ENCODE assay signal across 8 cellular contexts in genomic region chr22:41446057-41446501, GRCh38. TPM values are rescaled to one million over a fixed set of nuclear protein-coding genes. Genes with fewer than 3 reads are reported as not detected.
A peak's percentile ranks its signal among the peaks of the same experiment; 100 is the strongest.
DNase-seq lines count a peak whose midpoint lies in the region; ATAC-seq, FAIRE-seq and TF ChIP-seq lines count a peak whose summit lies in the region.

No MANE protein-coding gene starts in this region.

- no peak for TF ChIP-seq POLR2A in GM12878 (IDR thresholded peaks at IDR 0.05; ENCODE audit: low read depth, low read length)

- SMC1A ChIA-PET in GM12878 (lab: Charles Lee; ENCODE audit: uncharacterized antibody, unreplicated experiment), result interaction anchor here (0.7 to 3.8 kb wide), 10 partner anchors 16 to 102 kb away, joined by 3 to 18 read pairs (median 4); partner anchors contain the start of genes ACO2 and PHF5A

- in situ Hi-C loops in GM12878 (cut with MboI), result no loop called here

- no peak for TF ChIP-seq RAD21 in GM12878 (IDR thresholded peaks at IDR 0.05; ENCODE audit: insufficient read depth, low read depth, low read length)

- H2AFZ ChIP-seq in GM12878 (ENCODE audit: control insufficient read depth, low read depth, low read length), result no peak overlapping the region

- POLR2A ChIA-PET in CD4-positive, alpha-beta memory T cell (lab: Charles Lee; ENCODE audit: partially characterized antibody), result interaction anchor here (0.6 to 10.7 kb wide), 30 partner anchors 10 to 633 kb away, joined by 3 to 261 read pairs (median 6); partner anchors contain the start of genes ACO2, DESI1, EP300 and PHF5A
- POLR2A ChIA-PET in GM12878 (lab: Charles Lee), result interaction anchor here (0.5 to 6.3 kb wide), 17 partner anchors 9 to 493 kb away, joined by 3 to 122 read pairs (median 7); partner anchors contain the start of genes ACO2, DESI1, PHF5A and PMM1

- no peak for TF ChIP-seq EP300 in GM12878 (IDR thresholded peaks at IDR 0.05; ENCODE audit: borderline replicate concordance in 1 of 2, control insufficient read depth in 1 of 2, low read depth in 2 of 2, low read length in 2 of 2)

- H3K27me3 Mint-ChIP-seq in CD4-positive, alpha-beta memory T cell, result peaks cover 0 to 2% of the 10 kb centered on the region in 2 donors

- peaks cover 0 to 6% (median 0%) of the 10 kb centered on the region in 8 donors for H3K9me3 Mint-ChIP-seq in CD4-positive, alpha-beta memory T cell

- peaks cover 16 to 59% (median 28%) of the 10 kb centered on the region in 4 donors for H3K4me1 Mint-ChIP-seq in CD4-positive, alpha-beta memory T cell

- RAD21 ChIA-PET in GM12878 (lab: Charles Lee; ENCODE audit: unreplicated experiment), result interaction anchor here (1.0 to 2.8 kb wide), 10 partner anchors 22 to 81 kb away, joined by 3 to 22 read pairs (median 9); partner anchors contain the start of genes ACO2, PHF5A and TEF

- peaks cover 61% of the 10 kb centered on the region for H3K79me2 ChIP-seq in GM12878 (ENCODE audit: control insufficient read depth, insufficient read depth, low read length)

- ATAC-seq in GM12878 (no peak), GM18909 (IDR thresholded peaks at IDR 0.05; ENCODE audit: poor library complexity, unreplicated experiment) (no peak)

- H3K27ac ChIP-seq in CD4-positive, alpha-beta memory T cell (ENCODE audit: low read depth, low read length), result peak overlapping the region; percentile 87
- H3K27ac ChIP-seq in GM12878 (ENCODE audit: control insufficient read depth, insufficient read depth) (peak overlapping the region; percentile 88), stomach smooth muscle (ENCODE audit: low read length) (peak overlapping the region; percentile 99)

- no TSS peak for BruUV-seq in GM12878 (replicated peaks; lab: Mats Ljungman, UMichigan)

- H3K4me2 ChIP-seq in GM12878 (ENCODE audit: control insufficient read depth, insufficient read depth), result peak overlapping the region; percentile 92

- intact Hi-C loops in CD4-positive, alpha-beta memory T cell (cut with micrococcal nuclease), result loop anchor here (2.0 to 10.0 kb wide), 3 partner anchors 139 to 494 kb away; partner anchors contain the start of genes DESI1, PMM1, RBX1 and XRCC6
- intact Hi-C loops in GM12878 (cut with micrococcal nuclease; ENCODE audit: unreplicated experiment), result loop anchor here (2.0 to 5.0 kb wide), 2 partner anchors 41 to 56 kb away; no protein-coding TSS in a partner anchor

- CTCF ChIA-PET in CD4-positive, alpha-beta memory T cell (lab: Charles Lee; ENCODE audit: partially characterized antibody), result interaction anchor here (1.1 to 2.0 kb wide), 3 partner anchors 23 to 221 kb away, joined by 4 to 9 read pairs (median 7); partner anchors contain the start of genes ACO2 and PHF5A
- CTCF ChIA-PET in GM12878 (lab: Yijun Ruan, JAX), result interaction anchor here (1.2 to 4.3 kb wide), 6 partner anchors 23 to 87 kb away, joined by 4 to 26 read pairs (median 6); partner anchors contain the start of genes ACO2 and PHF5A

- 4% methylated on average over 30 of the region's 34 CpGs for WGBS in GM12878 (ENCODE audit: insufficient coverage, insufficient replicate concordance, low lambda C conversion rate, missing lambda C conversion rate)

- DNase-seq in CD4-positive, alpha-beta memory T cell, result peak in 2 of 5 donors; percentile 1 to 9
- DNase-seq in M059J (ENCODE audit: low read depth) (peak; percentile 32), GM12878 (ENCODE audit: low read depth, low spot score) (no peak), left kidney (ENCODE audit: low read depth, low spot score) (peak; percentile 56), foreskin melanocyte (no peak), NCI-H446 (lab: John Stamatoyannopoulos, UW) (no peak)

- H3K36me3 Mint-ChIP-seq in CD4-positive, alpha-beta memory T cell, result peaks cover 0 to 44% of the 10 kb centered on the region in 2 donors

- peaks cover 18% of the 10 kb centered on the region for H3K4me1 ChIP-seq in CD4-positive, alpha-beta memory T cell (ENCODE audit: insufficient read depth, low read length)
- peaks cover 4% of the 10 kb centered on the region; the same call in 1 of the 2 replicates for H3K4me1 ChIP-seq in GM12878 (ENCODE audit: control insufficient read depth, insufficient read depth, low read length)
- peaks cover 36% of the 10 kb centered on the region for H3K4me1 ChIP-seq in stomach smooth muscle (ENCODE audit: control insufficient read depth, insufficient read depth, low read length)

- H3K4me3 Mint-ChIP-seq in CD4-positive, alpha-beta memory T cell, result peak overlapping the region; percentile 90 to 100 (median 96)

- H3K4me3 ChIP-seq in CD4-positive, alpha-beta memory T cell (ENCODE audit: low read length in 2 of 2), result peak overlapping the region; percentile 71 to 96
- H3K4me3 ChIP-seq in GM12878 (peak overlapping the region; percentile 86), stomach smooth muscle (ENCODE audit: low read length in 2 of 2) (peak overlapping the region; percentile 97 to 98)

- H3K36me3 ChIP-seq in CD4-positive, alpha-beta memory T cell (ENCODE audit: insufficient read depth, low read length), result no peaks in the 10 kb centered on the region
- H3K36me3 ChIP-seq in GM12878 (ENCODE audit: control insufficient read depth in 2 of 2, insufficient read depth in 2 of 2, low read length in 1 of 2), result peaks cover 0 to 9% of the 10 kb centered on the region in 2 experiments; a peak in 1 of 4 replicates
- H3K36me3 ChIP-seq in stomach smooth muscle (ENCODE audit: control insufficient read depth in 2 of 2, insufficient read depth in 2 of 2, low read length in 2 of 2), result peaks cover 0 to 7% of the 10 kb centered on the region in 2 donors

- 0 out of 2 replicates have a peak, but pooled peaks cover 4% of the 10 kb centered on the region for H4K20me1 ChIP-seq in GM12878 (ENCODE audit: control insufficient read depth, insufficient read depth)

- no peak for FAIRE-seq in GM12878 (lab: Jason Lieb, UNC)

- H3K27ac Mint-ChIP-seq in CD4-positive, alpha-beta memory T cell, result peak overlapping the region; percentile 94 to 99 (median 96)

- H3K27me3 ChIP-seq in CD4-positive, alpha-beta memory T cell (ENCODE audit: insufficient read depth, low read length), result no peaks in the 10 kb centered on the region
- H3K27me3 ChIP-seq in GM12878 (replicated peaks in 1 of 2; ENCODE audit: control insufficient read depth in 2 of 2, insufficient read depth in 2 of 2, low read length in 1 of 2) (no peaks in the 10 kb centered on the region), stomach smooth muscle (ENCODE audit: control insufficient read depth in 1 of 2, insufficient read depth in 2 of 2, low read length in 2 of 2) (no peaks in the 10 kb centered on the region)

- H3K9me3 ChIP-seq in CD4-positive, alpha-beta memory T cell (ENCODE audit: control insufficient read depth in 1 of 2, low read length in 2 of 2), result no peaks in the 10 kb centered on the region
- no peaks in the 10 kb centered on the region for H3K9me3 ChIP-seq in GM12878 (replicated peaks; ENCODE audit: control insufficient read depth, insufficient read depth, low read length)
- H3K9me3 ChIP-seq in stomach smooth muscle (ENCODE audit: control insufficient read depth in 2 of 2, low read length in 2 of 2), result no peaks in the 10 kb centered on the region

- H3K9ac ChIP-seq in GM12878 (ENCODE audit: control insufficient read depth, insufficient read depth, low read length) (peak overlapping the region; percentile 88), stomach smooth muscle (ENCODE audit: low read length in 2 of 2) (peak overlapping the region; percentile 82 to 96)

- TF ChIP-seq CTCF in GM12878 (IDR thresholded peaks at IDR 0.05 in 2 of 3, conservative IDR thresholded peaks at IDR 0.05 in 1 of 3; ENCODE audit: control insufficient read depth in 2 of 3, extremely low read depth in 1 of 3, insufficient read depth in 1 of 3, low read depth in 3 of 3, low read length in 3 of 3), result 0 out of 6 replicates have a peak, but pooled peaks of 1 of the 3 experiments have one; percentile 9

RNA-seq across cellular contexts. Expression of gene TOB2, which starts 0.5 kb away (rescaled TPM):
- total RNA-seq in CD4-positive, alpha-beta memory T cell, result 10 to 100 TPM; 37.5 to 38.7 TPM
- 10 to 100 TPM in 1 of 2 donors, 1 to 10 TPM in 1; 9.6 to 26.5 TPM for polyA plus RNA-seq in CD4-positive, alpha-beta memory T cell
- total RNA-seq in M059J (2014; rRNA removed; shearing (Covaris generic)), result 10.1 and 19.0 TPM in 2 replicates
- total RNA-seq in GM12878 (2013; cell fraction: nucleolus; rRNA removed), result 15.1 and 15.4 TPM in 2 replicates
- total RNA-seq in GM12878 (2014; rRNA removed) (15.9 and 18.2 TPM in 2 replicates), GM12878 (2014; rRNA removed; fragmentation: Illumina TruSeq; extraction: Trizol) (10.7 and 12.2 TPM in 2 replicates), GM12878 (2021) (30.6 and 32.0 TPM in 2 replicates)
- polyA plus RNA-seq in GM12878 (2011; ENCODE audit: low read depth), result 6.7 TPM
- polyA plus RNA-seq in GM12878 (2011; rRNA removed) (4.4 and 10.3 TPM in 2 replicates), GM12878 (2014; fragmentation: Illumina TruSeq; extraction: Trizol) (11.0 and 17.6 TPM in 2 replicates), GM12878 (2014; fragmentation: Nextera tagmentation; extraction: Ambion mirVana) (10 to 100 TPM in 1 of 2 experiments, 1 to 10 TPM in 1; 4.5 to 11.1 TPM), GM12878 (2014; rRNA removed) (12.7 and 16.9 TPM in 2 replicates), GM12878 (2016; fragmentation: Nextera tagmentation; extraction: Ambion mirVana) (10 to 100 TPM; 19.4 to 19.6 TPM)
- 11.9 and 14.1 TPM in 2 replicates for polyA plus RNA-seq in GM12878 (2011; cell fraction: cytosol; rRNA removed)
- 10.6 and 15.2 TPM in 2 replicates for polyA plus RNA-seq in GM12878 (2011; cell fraction: nucleus; rRNA removed)
- 13.7 and 17.0 TPM in 2 replicates for polyA plus RNA-seq in GM12878 (2012)
- 9.7 and 11.9 TPM in 2 replicates for polyA minus RNA-seq in GM12878 (2011; rRNA and poly(A)+ RNA removed)
- 8.4 and 10.3 TPM in 2 replicates for polyA minus RNA-seq in GM12878 (2011; cell fraction: cytosol; rRNA and poly(A)+ RNA removed)
- 3.5 and 5.8 TPM in 2 replicates for polyA minus RNA-seq in GM12878 (2011; cell fraction: nucleus; rRNA and poly(A)+ RNA removed)

RNA-seq across cellular contexts. Expression of gene PHF5A, which starts 22.4 kb away (rescaled TPM):
- total RNA-seq in CD4-positive, alpha-beta memory T cell, result 10 to 100 TPM; 37.7 to 39.2 TPM
- polyA plus RNA-seq in CD4-positive, alpha-beta memory T cell, result 10 to 100 TPM; 19.7 to 31.6 TPM
- 42.8 and 69.0 TPM in 2 replicates for total RNA-seq in M059J (2014; rRNA removed; shearing (Covaris generic))
- total RNA-seq in GM12878 (2013; cell fraction: nucleolus; rRNA removed), result 6.6 and 7.7 TPM in 2 replicates
- total RNA-seq in GM12878 (2014; rRNA removed) (81.4 and 99.9 TPM in 2 replicates), GM12878 (2014; rRNA removed; fragmentation: Illumina TruSeq; extraction: Trizol) (85.5 and 86.8 TPM in 2 replicates), GM12878 (2021) (64.2 and 64.8 TPM in 2 replicates)
- polyA plus RNA-seq in GM12878 (2011; ENCODE audit: low read depth), result 38.8 TPM
- polyA plus RNA-seq in GM12878 (2011; rRNA removed) (96.7 and 99.4 TPM in 2 replicates), GM12878 (2014; fragmentation: Illumina TruSeq; extraction: Trizol) (91.7 and 101 TPM in 2 replicates), GM12878 (2014; fragmentation: Nextera tagmentation; extraction: Ambion mirVana) (10 to 100 TPM; 40.5 to 77.0 TPM), GM12878 (2014; rRNA removed) (97.6 and 115 TPM in 2 replicates), GM12878 (2016; fragmentation: Nextera tagmentation; extraction: Ambion mirVana) (10 to 100 TPM; 51.5 to 52.4 TPM)
- polyA plus RNA-seq in GM12878 (2011; cell fraction: cytosol; rRNA removed), result 63.8 and 68.0 TPM in 2 replicates
- 36.7 and 44.3 TPM in 2 replicates for polyA plus RNA-seq in GM12878 (2011; cell fraction: nucleus; rRNA removed)
- 30.5 and 37.3 TPM in 2 replicates for polyA plus RNA-seq in GM12878 (2012)
- polyA minus RNA-seq in GM12878 (2011; rRNA and poly(A)+ RNA removed), result 34.6 and 35.7 TPM in 2 replicates
- 8.1 and 11.6 TPM in 2 replicates for polyA minus RNA-seq in GM12878 (2011; cell fraction: cytosol; rRNA and poly(A)+ RNA removed)
- polyA minus RNA-seq in GM12878 (2011; cell fraction: nucleus; rRNA and poly(A)+ RNA removed), result 5.0 and 11.9 TPM in 2 replicates

RNA-seq across cellular contexts. Expression of gene ACO2, which starts 22.8 kb away (rescaled TPM):
- 10 to 100 TPM; 64.8 to 65.0 TPM for total RNA-seq in CD4-positive, alpha-beta memory T cell
- 10 to 100 TPM; 79.6 to 81.2 TPM for polyA plus RNA-seq in CD4-positive, alpha-beta memory T cell
- 28.1 and 43.7 TPM in 2 replicates for total RNA-seq in M059J (2014; rRNA removed; shearing (Covaris generic))
- total RNA-seq in GM12878 (2013; cell fraction: nucleolus; rRNA removed), result 78.7 and 86.2 TPM in 2 replicates
- 115 and 132 TPM in 2 replicates for total RNA-seq in GM12878 (2014; rRNA removed)
- 63.2 and 69.0 TPM in 2 replicates for total RNA-seq in GM12878 (2014; rRNA removed; fragmentation: Illumina TruSeq; extraction: Trizol)
- total RNA-seq in GM12878 (2021), result 127 and 133 TPM in 2 replicates
- 48.7 TPM for polyA plus RNA-seq in GM12878 (2011; ENCODE audit: low read depth)
- polyA plus RNA-seq in GM12878 (2011; rRNA removed), result 16.1 and 22.4 TPM in 2 replicates
- polyA plus RNA-seq in GM12878 (2011; cell fraction: cytosol; rRNA removed), result 60.6 and 64.3 TPM in 2 replicates
- polyA plus RNA-seq in GM12878 (2011; cell fraction: nucleus; rRNA removed), result 355 and 367 TPM in 2 replicates
- polyA plus RNA-seq in GM12878 (2012), result 71.7 and 92.0 TPM in 2 replicates
- 41.6 and 102 TPM in 2 replicates for polyA plus RNA-seq in GM12878 (2014; fragmentation: Illumina TruSeq; extraction: Trizol)
- polyA plus RNA-seq in GM12878 (2014; fragmentation: Nextera tagmentation; extraction: Ambion mirVana), result 10 to 100 TPM; 21.4 to 22.3 TPM
- polyA plus RNA-seq in GM12878 (2014; rRNA removed), result 74.8 and 83.8 TPM in 2 replicates
- 100 to 1,000 TPM; 211 to 214 TPM for polyA plus RNA-seq in GM12878 (2016; fragmentation: Nextera tagmentation; extraction: Ambion mirVana)
- 23.3 and 35.4 TPM in 2 replicates for polyA minus RNA-seq in GM12878 (2011; rRNA and poly(A)+ RNA removed)
- 26.1 and 33.6 TPM in 2 replicates for polyA minus RNA-seq in GM12878 (2011; cell fraction: cytosol; rRNA and poly(A)+ RNA removed)
- 42.7 and 65.6 TPM in 2 replicates for polyA minus RNA-seq in GM12878 (2011; cell fraction: nucleus; rRNA and poly(A)+ RNA removed)

Comparison
In these comparisons a context has a peak if more than half of its experiments do, and no peak if none do; other contexts are left out.
1. DNase-seq: peak in M059J (single experiment) and left kidney (single experiment); none in GM12878 (single experiment), foreskin melanocyte (single experiment) and NCI-H446 (0 of 2).
2. Peak in every context shown above with its lines, with median percentiles within 50 percentile points of each other: H3K27ac ChIP-seq and H3K4me3 ChIP-seq.